Comparison of ENCODE assay signal across 28 cellular contexts in genomic region chr7:18210788-18211187, GRCh38.
"Had no signal": no experiment of that assay in that cellular context is flagged by ENCODE, and none has a peak within 500 bp of the region (broad histone marks: within the 10 kb centered on the region; RNA-seq: fewer than 3 reads in every experiment).

No MANE protein-coding gene starts in this region.

- H3K27ac Mint-ChIP-seq: naive thymus-derived CD4-positive, alpha-beta T cell; natural killer cell treated with Interleukin-12 subunit alpha and Interleukin-12 subunit beta and Interleukin-15 and Interleukin-18, amount 100 ng/mL, for 72 hours; stimulated activated memory B cell treated with anti-CD40 and anti-IgM and Interleukin-4, amounts not matched to agents 10 μg/mL and 1 μg/mL and 100 μg/mL, for 72 hours; stimulated activated naive CD8-positive, alpha-beta T cell treated with anti-CD3 and anti-CD28 coated beads, Interleukin-15, amount 100 ng/mL, for 72 hours had no signal

- H3K36me3 ChIP-seq: left lung, right lobe of liver, thyroid gland, transverse colon, upper lobe of left lung, vagina had no signal

- H3K9me3 ChIP-seq: left lung, mucosa of descending colon, psoas muscle, right lobe of liver, testis, thyroid gland, transverse colon, upper lobe of left lung, vagina had no signal

- H3K27me3 Mint-ChIP-seq: naive thymus-derived CD4-positive, alpha-beta T cell; stimulated activated memory B cell treated with anti-CD40 and anti-IgM and Interleukin-4, amounts not matched to agents 10 μg/mL and 1 μg/mL and 100 μg/mL, for 72 hours; stimulated activated naive CD8-positive, alpha-beta T cell treated with anti-CD3 and anti-CD28 coated beads, Interleukin-15, amount 100 ng/mL, for 72 hours had no signal

- H3K4me3 Mint-ChIP-seq: naive thymus-derived CD4-positive, alpha-beta T cell; natural killer cell treated with Interleukin-12 subunit alpha and Interleukin-12 subunit beta and Interleukin-15 and Interleukin-18, amount 100 ng/mL, for 72 hours; neural crest cell; stimulated activated memory B cell treated with anti-CD40 and anti-IgM and Interleukin-4, amounts not matched to agents 10 μg/mL and 1 μg/mL and 100 μg/mL, for 72 hours; stimulated activated naive CD8-positive, alpha-beta T cell treated with anti-CD3 and anti-CD28 coated beads, Interleukin-15, amount 100 ng/mL, for 72 hours had no signal

- H3K9me3 Mint-ChIP-seq: naive thymus-derived CD4-positive, alpha-beta T cell; natural killer cell treated with Interleukin-12 subunit alpha and Interleukin-12 subunit beta and Interleukin-15 and Interleukin-18, amount 100 ng/mL, for 72 hours; stimulated activated memory B cell treated with anti-CD40 and anti-IgM and Interleukin-4, amounts not matched to agents 10 μg/mL and 1 μg/mL and 100 μg/mL, for 72 hours; stimulated activated naive CD8-positive, alpha-beta T cell treated with anti-CD3 and anti-CD28 coated beads, Interleukin-15, amount 100 ng/mL, for 72 hours had no signal

- DNase-seq: kidney glomerular epithelial cell; left colon; left lung; mesendoderm; midbrain; mucosa of descending colon; naive thymus-derived CD4-positive, alpha-beta T cell; nucleus accumbens; psoas muscle; right lobe of liver; stimulated activated CD4-positive, alpha-beta T cell treated with anti-CD3 and anti-CD28 coated beads, Interleukin-1b, Interleukin-23, amount 100 ng/mL, for 48 hours; stimulated activated CD4-positive, alpha-beta T cell treated with anti-CD3 and anti-CD28 coated beads, Interleukin-2, amount 100 ng/mL, for 48 hours; stimulated activated CD4-positive, alpha-beta T cell treated with anti-CD3 and anti-CD28 coated beads, Interleukin-4, amount 100 ng/mL, for 4 hours; stimulated activated CD8-positive, alpha-beta memory T cell treated with anti-CD3 and anti-CD28 coated beads, Interleukin-4, amount 100 ng/mL, for 48 hours; stimulated activated naive CD4-positive, alpha-beta T cell treated with Interleukin-2 at 50 U/mL for 16 hours; stimulated activated naive CD8-positive, alpha-beta T cell treated with anti-CD3 and anti-CD28 coated beads, Interleukin-15, amount 100 ng/mL, for 72 hours; testis; thyroid gland; transverse colon; upper lobe of left lung had no signal

- H3K4me3 ChIP-seq: hepatocyte, left lung, lung, mucosa of descending colon, psoas muscle, right lobe of liver, smooth muscle cell, testis, thyroid gland, transverse colon, upper lobe of left lung, vagina had no signal

- H3K4me1 Mint-ChIP-seq: neural crest cell; stimulated activated naive CD8-positive, alpha-beta T cell treated with anti-CD3 and anti-CD28 coated beads, Interleukin-15, amount 100 ng/mL, for 72 hours had no signal

- ATAC-seq: left colon; left lung; mucosa of descending colon; naive thymus-derived CD4-positive, alpha-beta T cell; natural killer cell treated with Interleukin-12 subunit alpha and Interleukin-12 subunit beta and Interleukin-15 and Interleukin-18, amount 100 ng/mL, for 72 hours; psoas muscle; stimulated activated memory B cell treated with anti-CD40 and anti-IgM and Interleukin-4, amounts not matched to agents 10 μg/mL and 1 μg/mL and 100 μg/mL, for 72 hours; stimulated activated naive CD8-positive, alpha-beta T cell treated with anti-CD3 and anti-CD28 coated beads, Interleukin-15, amount 100 ng/mL, for 72 hours had no signal

- H3K27me3 ChIP-seq: hepatocyte, left lung, right lobe of liver, testis, thyroid gland, transverse colon, upper lobe of left lung, vagina had no signal

- H3K4me1 ChIP-seq: parathyroid adenoma, psoas muscle, right lobe of liver, testis, thyroid gland, transverse colon, upper lobe of left lung, vagina had no signal

- H3K27ac ChIP-seq: hepatocyte, left lung, parathyroid adenoma, psoas muscle, right lobe of liver, testis, thyroid gland, transverse colon, upper lobe of left lung, vagina had no signal

- H3K36me3 Mint-ChIP-seq: naive thymus-derived CD4-positive, alpha-beta T cell; natural killer cell treated with Interleukin-12 subunit alpha and Interleukin-12 subunit beta and Interleukin-15 and Interleukin-18, amount 100 ng/mL, for 72 hours; stimulated activated memory B cell treated with anti-CD40 and anti-IgM and Interleukin-4, amounts not matched to agents 10 μg/mL and 1 μg/mL and 100 μg/mL, for 72 hours had no signal
